Comparison of ENCODE assay signal across 1 cellular context in genomic region chr9:6788175-6789016, GRCh38.
TF ChIP-seq lines count a peak whose summit lies in the region.

No MANE protein-coding gene starts in this region.

TF ChIP-seq in HepG2, 621 proteins besides CTCF, POLR2A, EP300 and RAD21 (continues in another document):
- TF ChIP-seq, protein P1, sequence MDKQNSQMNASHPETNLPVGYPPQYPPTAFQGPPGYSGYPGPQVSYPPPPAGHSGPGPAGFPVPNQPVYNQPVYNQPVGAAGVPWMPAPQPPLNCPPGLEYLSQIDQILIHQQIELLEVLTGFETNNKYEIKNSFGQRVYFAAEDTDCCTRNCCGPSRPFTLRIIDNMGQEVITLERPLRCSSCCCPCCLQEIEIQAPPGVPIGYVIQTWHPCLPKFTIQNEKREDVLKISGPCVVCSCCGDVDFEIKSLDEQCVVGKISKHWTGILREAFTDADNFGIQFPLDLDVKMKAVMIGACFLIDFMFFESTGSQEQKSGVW (CRISPR knock-in tag; IDR thresholded peaks at IDR 0.05; ENCODE audit: borderline replicate concordance), result no peak
- no peak for TF ChIP-seq ZKSCAN1 (IDR thresholded peaks at IDR 0.05; ENCODE audit: low read length)
- no peak for TF ChIP-seq NKX3-1 (CRISPR knock-in tag; IDR thresholded peaks at IDR 0.05)
- no peak for TF ChIP-seq CREBL2 (CRISPR knock-in tag; IDR thresholded peaks at IDR 0.05; ENCODE audit: borderline replicate concordance)
- TF ChIP-seq SIX1 (CRISPR knock-in tag; IDR thresholded peaks at IDR 0.05; ENCODE audit: borderline replicate concordance), result no peak
- no peak; the same call in 1 of the 2 replicates for TF ChIP-seq ZFX (CRISPR knock-in tag; IDR thresholded peaks at IDR 0.05; ENCODE audit: low read depth)
- TF ChIP-seq TBP (CRISPR knock-in tag; IDR thresholded peaks at IDR 0.05), result no peak
- TF ChIP-seq, protein P2, sequence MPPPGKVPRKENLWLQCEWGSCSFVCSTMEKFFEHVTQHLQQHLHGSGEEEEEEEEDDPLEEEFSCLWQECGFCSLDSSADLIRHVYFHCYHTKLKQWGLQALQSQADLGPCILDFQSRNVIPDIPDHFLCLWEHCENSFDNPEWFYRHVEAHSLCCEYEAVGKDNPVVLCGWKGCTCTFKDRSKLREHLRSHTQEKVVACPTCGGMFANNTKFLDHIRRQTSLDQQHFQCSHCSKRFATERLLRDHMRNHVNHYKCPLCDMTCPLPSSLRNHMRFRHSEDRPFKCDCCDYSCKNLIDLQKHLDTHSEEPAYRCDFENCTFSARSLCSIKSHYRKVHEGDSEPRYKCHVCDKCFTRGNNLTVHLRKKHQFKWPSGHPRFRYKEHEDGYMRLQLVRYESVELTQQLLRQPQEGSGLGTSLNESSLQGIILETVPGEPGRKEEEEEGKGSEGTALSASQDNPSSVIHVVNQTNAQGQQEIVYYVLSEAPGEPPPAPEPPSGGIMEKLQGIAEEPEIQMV (CRISPR knock-in tag; IDR thresholded peaks at IDR 0.05; ENCODE audit: low read depth), result 0 out of 2 replicates have a peak, but pooled peaks have one; percentile 25
- TF ChIP-seq CHD2 (IDR thresholded peaks at IDR 0.05; ENCODE audit: low read depth, low read length), result no peak
- no peak for TF ChIP-seq ZNF776 (CRISPR knock-in tag; IDR thresholded peaks at IDR 0.05)
- no peak for TF ChIP-seq ZNF143 (CRISPR knock-in tag; IDR thresholded peaks at IDR 0.05)
- 0 out of 2 replicates have a peak, but pooled peaks have one; percentile 45 for TF ChIP-seq SNAPC2 (CRISPR knock-in tag; IDR thresholded peaks at IDR 0.05)
- TF ChIP-seq HOXD1 (CRISPR knock-in tag; IDR thresholded peaks at IDR 0.05), result no peak
- TF ChIP-seq NR2C2 (CRISPR knock-in tag; IDR thresholded peaks at IDR 0.05; ENCODE audit: borderline replicate concordance), result no peak
- TF ChIP-seq, protein P3, sequence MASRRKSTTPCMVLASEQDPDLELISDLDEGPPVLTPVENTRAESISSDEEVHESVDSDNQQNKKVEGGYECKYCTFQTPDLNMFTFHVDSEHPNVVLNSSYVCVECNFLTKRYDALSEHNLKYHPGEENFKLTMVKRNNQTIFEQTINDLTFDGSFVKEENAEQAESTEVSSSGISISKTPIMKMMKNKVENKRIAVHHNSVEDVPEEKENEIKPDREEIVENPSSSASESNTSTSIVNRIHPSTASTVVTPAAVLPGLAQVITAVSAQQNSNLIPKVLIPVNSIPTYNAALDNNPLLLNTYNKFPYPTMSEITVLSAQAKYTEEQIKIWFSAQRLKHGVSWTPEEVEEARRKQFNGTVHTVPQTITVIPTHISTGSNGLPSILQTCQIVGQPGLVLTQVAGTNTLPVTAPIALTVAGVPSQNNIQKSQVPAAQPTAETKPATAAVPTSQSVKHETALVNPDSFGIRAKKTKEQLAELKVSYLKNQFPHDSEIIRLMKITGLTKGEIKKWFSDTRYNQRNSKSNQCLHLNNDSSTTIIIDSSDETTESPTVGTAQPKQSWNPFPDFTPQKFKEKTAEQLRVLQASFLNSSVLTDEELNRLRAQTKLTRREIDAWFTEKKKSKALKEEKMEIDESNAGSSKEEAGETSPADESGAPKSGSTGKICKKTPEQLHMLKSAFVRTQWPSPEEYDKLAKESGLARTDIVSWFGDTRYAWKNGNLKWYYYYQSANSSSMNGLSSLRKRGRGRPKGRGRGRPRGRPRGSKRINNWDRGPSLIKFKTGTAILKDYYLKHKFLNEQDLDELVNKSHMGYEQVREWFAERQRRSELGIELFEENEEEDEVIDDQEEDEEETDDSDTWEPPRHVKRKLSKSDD (CRISPR knock-in tag; IDR thresholded peaks at IDR 0.05; ENCODE audit: low read depth), result peak; percentile 23; the same call in 1 of the 2 replicates
- TF ChIP-seq YEATS4 (CRISPR knock-in tag; IDR thresholded peaks at IDR 0.05; ENCODE audit: borderline replicate concordance), result no peak
- TF ChIP-seq ZNF780A (CRISPR knock-in tag; IDR thresholded peaks at IDR 0.05), result no peak
- no peak; the same call in 1 of the 2 replicates for TF ChIP-seq ZFP1 (CRISPR knock-in tag; IDR thresholded peaks at IDR 0.05)
- TF ChIP-seq HOXA7 (CRISPR knock-in tag; IDR thresholded peaks at IDR 0.05), result no peak
- no peak for TF ChIP-seq EED (CRISPR knock-in tag; IDR thresholded peaks at IDR 0.05)
- no peak for TF ChIP-seq TSC22D2 (CRISPR knock-in tag; IDR thresholded peaks at IDR 0.05; ENCODE audit: borderline replicate concordance)
- peak; percentile 64; the same call in 1 of the 2 replicates for TF ChIP-seq ZNF230 (CRISPR knock-in tag; IDR thresholded peaks at IDR 0.05)
- TF ChIP-seq NCOA1 (CRISPR knock-in tag; IDR thresholded peaks at IDR 0.05), result no peak
- TF ChIP-seq ZNF263 (CRISPR knock-in tag; IDR thresholded peaks at IDR 0.05), result no peak
- no peak for TF ChIP-seq ARID2 (CRISPR knock-in tag; IDR thresholded peaks at IDR 0.05; ENCODE audit: borderline replicate concordance)
- no peak; the same call in 1 of the 2 replicates for TF ChIP-seq ZNF543 (CRISPR knock-in tag; IDR thresholded peaks at IDR 0.05)
- no peak for TF ChIP-seq KLF16 (CRISPR knock-in tag; IDR thresholded peaks at IDR 0.05)
- no peak for TF ChIP-seq CBX2 (IDR thresholded peaks at IDR 0.05; ENCODE audit: low read depth, low read length)
- TF ChIP-seq CBX2 (CRISPR knock-in tag; IDR thresholded peaks at IDR 0.05; ENCODE audit: low read depth), result no peak
- TF ChIP-seq, protein P4, sequence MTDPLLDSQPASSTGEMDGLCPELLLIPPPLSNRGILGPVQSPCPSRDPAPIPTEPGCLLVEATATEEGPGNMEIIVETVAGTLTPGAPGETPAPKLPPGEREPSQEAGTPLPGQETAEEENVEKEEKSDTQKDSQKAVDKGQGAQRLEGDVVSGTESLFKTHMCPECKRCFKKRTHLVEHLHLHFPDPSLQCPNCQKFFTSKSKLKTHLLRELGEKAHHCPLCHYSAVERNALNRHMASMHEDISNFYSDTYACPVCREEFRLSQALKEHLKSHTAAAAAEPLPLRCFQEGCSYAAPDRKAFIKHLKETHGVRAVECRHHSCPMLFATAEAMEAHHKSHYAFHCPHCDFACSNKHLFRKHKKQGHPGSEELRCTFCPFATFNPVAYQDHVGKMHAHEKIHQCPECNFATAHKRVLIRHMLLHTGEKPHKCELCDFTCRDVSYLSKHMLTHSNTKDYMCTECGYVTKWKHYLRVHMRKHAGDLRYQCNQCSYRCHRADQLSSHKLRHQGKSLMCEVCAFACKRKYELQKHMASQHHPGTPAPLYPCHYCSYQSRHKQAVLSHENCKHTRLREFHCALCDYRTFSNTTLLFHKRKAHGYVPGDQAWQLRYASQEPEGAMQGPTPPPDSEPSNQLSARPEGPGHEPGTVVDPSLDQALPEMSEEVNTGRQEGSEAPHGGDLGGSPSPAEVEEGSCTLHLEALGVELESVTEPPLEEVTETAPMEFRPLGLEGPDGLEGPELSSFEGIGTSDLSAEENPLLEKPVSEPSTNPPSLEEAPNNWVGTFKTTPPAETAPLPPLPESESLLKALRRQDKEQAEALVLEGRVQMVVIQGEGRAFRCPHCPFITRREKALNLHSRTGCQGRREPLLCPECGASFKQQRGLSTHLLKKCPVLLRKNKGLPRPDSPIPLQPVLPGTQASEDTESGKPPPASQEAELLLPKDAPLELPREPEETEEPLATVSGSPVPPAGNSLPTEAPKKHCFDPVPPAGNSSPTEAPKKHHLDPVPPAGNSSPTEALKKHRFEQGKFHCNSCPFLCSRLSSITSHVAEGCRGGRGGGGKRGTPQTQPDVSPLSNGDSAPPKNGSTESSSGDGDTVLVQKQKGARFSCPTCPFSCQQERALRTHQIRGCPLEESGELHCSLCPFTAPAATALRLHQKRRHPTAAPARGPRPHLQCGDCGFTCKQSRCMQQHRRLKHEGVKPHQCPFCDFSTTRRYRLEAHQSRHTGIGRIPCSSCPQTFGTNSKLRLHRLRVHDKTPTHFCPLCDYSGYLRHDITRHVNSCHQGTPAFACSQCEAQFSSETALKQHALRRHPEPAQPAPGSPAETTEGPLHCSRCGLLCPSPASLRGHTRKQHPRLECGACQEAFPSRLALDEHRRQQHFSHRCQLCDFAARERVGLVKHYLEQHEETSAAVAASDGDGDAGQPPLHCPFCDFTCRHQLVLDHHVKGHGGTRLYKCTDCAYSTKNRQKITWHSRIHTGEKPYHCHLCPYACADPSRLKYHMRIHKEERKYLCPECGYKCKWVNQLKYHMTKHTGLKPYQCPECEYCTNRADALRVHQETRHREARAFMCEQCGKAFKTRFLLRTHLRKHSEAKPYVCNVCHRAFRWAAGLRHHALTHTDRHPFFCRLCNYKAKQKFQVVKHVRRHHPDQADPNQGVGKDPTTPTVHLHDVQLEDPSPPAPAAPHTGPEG (CRISPR knock-in tag; IDR thresholded peaks at IDR 0.05), result no peak
- TF ChIP-seq AKNA (CRISPR knock-in tag; IDR thresholded peaks at IDR 0.05; ENCODE audit: borderline replicate concordance), result no peak
- no peak for TF ChIP-seq ZNF180 (CRISPR knock-in tag; IDR thresholded peaks at IDR 0.05; ENCODE audit: borderline replicate concordance, low read depth)
- TF ChIP-seq ZC3H13 (CRISPR knock-in tag; IDR thresholded peaks at IDR 0.05), result no peak; the same call in 1 of the 2 replicates
- TF ChIP-seq RNF2 (conservative IDR thresholded peaks at IDR 0.05; ENCODE audit: low read depth), result no peak
- TF ChIP-seq, protein P5, sequence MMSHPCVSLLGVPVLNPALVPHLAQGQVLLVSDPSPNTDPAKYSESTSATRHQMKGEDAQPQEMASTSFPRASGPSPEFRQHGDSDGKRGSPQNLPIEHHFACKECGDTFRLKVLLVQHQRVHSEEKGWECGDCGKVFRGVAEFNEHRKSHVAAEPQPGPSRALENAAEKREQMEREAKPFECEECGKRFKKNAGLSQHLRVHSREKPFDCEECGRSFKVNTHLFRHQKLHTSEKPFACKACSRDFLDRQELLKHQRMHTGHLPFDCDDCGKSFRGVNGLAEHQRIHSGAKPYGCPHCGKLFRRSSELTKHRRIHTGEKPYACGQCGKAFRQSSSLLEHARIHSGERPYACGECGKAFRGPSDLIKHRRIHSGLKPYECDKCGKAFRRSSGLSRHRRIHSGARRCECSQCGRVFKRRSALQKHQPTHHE (CRISPR knock-in tag; IDR thresholded peaks at IDR 0.05; ENCODE audit: borderline replicate concordance), result no peak
- no peak for TF ChIP-seq GTF3A (CRISPR knock-in tag; conservative IDR thresholded peaks at IDR 0.05)
- TF ChIP-seq KLF9 (CRISPR knock-in tag; IDR thresholded peaks at IDR 0.05; ENCODE audit: low read depth), result no peak
- peak; percentile 63; the same call in 1 of the 2 replicates for TF ChIP-seq ZNF34 (CRISPR knock-in tag; IDR thresholded peaks at IDR 0.05; ENCODE audit: borderline replicate concordance)
- TF ChIP-seq KLF15 (CRISPR knock-in tag; IDR thresholded peaks at IDR 0.05; ENCODE audit: borderline replicate concordance), result no peak
- 0 out of 2 replicates have a peak, but pooled peaks have one; percentile 19 for TF ChIP-seq PHF20 (CRISPR knock-in tag; IDR thresholded peaks at IDR 0.05)
- TF ChIP-seq POLR2G (IDR thresholded peaks at IDR 0.05; ENCODE audit: low read depth, low read length), result no peak; the same call in 1 of the 2 replicates
- TF ChIP-seq HOXA3 (CRISPR knock-in tag; IDR thresholded peaks at IDR 0.05), result peak; percentile 59
- no peak for TF ChIP-seq E2F5 (CRISPR knock-in tag; conservative IDR thresholded peaks at IDR 0.05)
- no peak for TF ChIP-seq E2F2 (CRISPR knock-in tag; IDR thresholded peaks at IDR 0.05; ENCODE audit: borderline replicate concordance)
- TF ChIP-seq ZBTB3 (CRISPR knock-in tag; IDR thresholded peaks at IDR 0.05; ENCODE audit: borderline replicate concordance, low read depth), result no peak
- TF ChIP-seq CBX1 (IDR thresholded peaks at IDR 0.05; ENCODE audit: low read depth), result no peak
- TF ChIP-seq ZC3H4 (CRISPR knock-in tag; IDR thresholded peaks at IDR 0.05; ENCODE audit: borderline replicate concordance), result no peak
- TF ChIP-seq TCF7 (IDR thresholded peaks at IDR 0.05; ENCODE audit: low read depth), result 0 out of 2 replicates have a peak, but pooled peaks have one; percentile 11
- no peak; the same call in 1 of the 2 replicates for TF ChIP-seq ZNF205 (CRISPR knock-in tag; IDR thresholded peaks at IDR 0.05)
